11 cellular contexts compared by ENCODE assay signal in the genomic region with DNA sequence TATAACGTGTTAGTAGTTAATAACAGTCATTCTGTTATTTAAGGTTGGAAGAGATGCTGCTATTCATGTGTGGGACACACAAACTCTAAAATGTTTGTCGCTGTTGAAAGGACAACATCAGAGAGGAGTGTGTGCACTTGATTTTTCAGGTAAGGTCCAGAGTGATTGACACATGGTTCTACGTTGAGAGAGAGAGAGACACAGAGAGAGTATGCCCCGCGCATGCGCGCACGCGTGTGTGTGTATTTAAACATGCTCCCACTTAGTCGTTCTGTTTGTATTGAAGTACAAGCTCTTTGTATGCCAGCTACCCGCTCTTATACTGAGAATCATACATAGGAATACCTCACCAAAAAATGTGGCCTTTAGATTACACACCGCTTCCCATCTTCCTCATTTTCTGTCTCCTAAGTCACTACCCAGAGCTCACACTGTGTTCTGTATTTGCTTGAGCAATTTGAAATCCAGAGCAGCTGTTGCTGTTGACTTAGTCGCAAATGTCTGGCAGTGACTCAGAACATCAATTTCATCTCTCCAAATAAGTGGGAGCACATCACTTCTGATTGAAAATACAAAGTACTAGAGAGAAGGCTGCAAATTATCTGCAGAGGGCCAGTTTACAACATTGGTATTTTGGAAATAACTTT.
DNase-seq lines count a peak whose midpoint lies in the region; ATAC-seq lines count a peak whose summit lies in the region.
"Had no signal": no experiment of that assay in that cellular context is flagged by ENCODE, and none has a peak within 500 bp of the region (broad histone marks: within the 10 kb centered on the region; RNA-seq: fewer than 3 reads in every experiment).

No MANE protein-coding gene starts in this region.

- peak; percentile 38 for DNase-seq in AG20443 (ENCODE audit: low spot score)
- peak; percentile 84 for DNase-seq in NCI-H1092 (lab: John Stamatoyannopoulos, UW)
- DNase-seq in NCI-H748 treated with DMSO at 0.1 percent for 48 hours (lab: John Stamatoyannopoulos, UW) = peak; percentile 80
- DNase-seq in fibroblast of peridontal ligament (ENCODE audit: extremely low read depth) = peak; percentile 52
- DNase-seq in mesenteric fat pad (ENCODE audit: low spot score) = no peak
- no peak for DNase-seq in stimulated activated naive CD8-positive, alpha-beta T cell treated with anti-CD3 and anti-CD28 coated beads, Interleukin-15, Interleukin-2, amounts not matched to agents 100 U/mL and 50 U/mL, for 24 hours
- no peak for DNase-seq in H4 (ENCODE audit: low spot score)
- DNase-seq: activated T-cell treated with anti-CD3 and anti-CD28 coated beads, Interleukin-2, amount 50 U/mL, for 72 hours; mammary epithelial cell; transverse colon had no signal

- ATAC-seq in stimulated activated naive CD8-positive, alpha-beta T cell treated with anti-CD3 and anti-CD28 coated beads, Interleukin-15, Interleukin-2, amounts not matched to agents 100 U/mL and 50 U/mL, for 24 hours = no peak
- no peak for ATAC-seq in GM19395 (IDR thresholded peaks at IDR 0.05; ENCODE audit: unreplicated experiment)
- ATAC-seq: activated T-cell treated with anti-CD3 and anti-CD28 coated beads, Interleukin-2, amount 50 U/mL, for 72 hours had no signal

Comparison
In these comparisons a context has a peak if more than half of its experiments do, and no peak if none do; other contexts are left out.
1. DNase-seq: peak in AG20443 (single experiment), NCI-H1092 (single experiment), NCI-H748 treated with DMSO at 0.1 percent for 48 hours (single experiment) and fibroblast of peridontal ligament (single experiment); none in mesenteric fat pad (single experiment), stimulated activated naive CD8-positive, alpha-beta T cell treated with anti-CD3 and anti-CD28 coated beads, Interleukin-15, Interleukin-2, amounts not matched to agents 100 U/mL and 50 U/mL, for 24 hours (single experiment) and H4 (single experiment).